ENCODE assay signal across 7 cellular contexts in genomic region chr2:190649035-190649797, GRCh38. TPM values are rescaled to one million over a fixed set of nuclear protein-coding genes. Genes with fewer than 3 reads are reported as not detected.
DNase-seq lines count a peak whose midpoint lies in the region; ATAC-seq and TF ChIP-seq lines count a peak whose summit lies in the region.

A gene with protein sequence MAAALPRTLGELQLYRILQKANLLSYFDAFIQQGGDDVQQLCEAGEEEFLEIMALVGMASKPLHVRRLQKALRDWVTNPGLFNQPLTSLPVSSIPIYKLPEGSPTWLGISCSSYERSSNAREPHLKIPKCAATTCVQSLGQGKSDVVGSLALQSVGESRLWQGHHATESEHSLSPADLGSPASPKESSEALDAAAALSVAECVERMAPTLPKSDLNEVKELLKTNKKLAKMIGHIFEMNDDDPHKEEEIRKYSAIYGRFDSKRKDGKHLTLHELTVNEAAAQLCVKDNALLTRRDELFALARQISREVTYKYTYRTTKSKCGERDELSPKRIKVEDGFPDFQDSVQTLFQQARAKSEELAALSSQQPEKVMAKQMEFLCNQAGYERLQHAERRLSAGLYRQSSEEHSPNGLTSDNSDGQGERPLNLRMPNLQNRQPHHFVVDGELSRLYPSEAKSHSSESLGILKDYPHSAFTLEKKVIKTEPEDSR (plus strand): TSS chr2:190649083. CDS start chr2:190659177, 10,094 bp downstream.

- H3K27me3 ChIP-seq in endodermal cell (ENCODE audit: control insufficient read depth, insufficient read depth, low read length, poor library complexity, severe bottlenecking) (no peaks in the 10 kb centered on the region), mucosa of rectum (ENCODE audit: control insufficient read depth in 2 of 2, insufficient read depth in 2 of 2, low read length in 2 of 2) (no peaks in the 10 kb centered on the region)

- H3K4me3 ChIP-seq in endodermal cell (ENCODE audit: low read length) = peak within 1 kb of the TSS; percentile 90
- peak within 1 kb of the TSS; percentile 81 to 96 for H3K4me3 ChIP-seq in mucosa of rectum (ENCODE audit: low read length in 2 of 2)

- H3K4me1 Mint-ChIP-seq in endodermal cell = peaks cover 9% of the 10 kb centered on the region

- H3K27ac ChIP-seq in endodermal cell (ENCODE audit: low read depth, low read length) = peak within 1 kb of the TSS; percentile 64
- peak within 1 kb of the TSS; percentile 90 to 93 for H3K27ac ChIP-seq in mucosa of rectum (ENCODE audit: low read depth in 2 of 2, low read length in 2 of 2)

- H3K9ac ChIP-seq in endodermal cell (ENCODE audit: extremely low read depth, low read length, poor library complexity, severe bottlenecking) = peak within 1 kb of the TSS; percentile 58
- H3K9ac ChIP-seq in mucosa of rectum (ENCODE audit: low read depth in 1 of 2, low read length in 2 of 2) = peak within 1 kb of the TSS; percentile 83 to 88

- 0% methylated on average over 4 to 82 of the region's 95 CpGs for WGBS in endodermal cell (ENCODE audit: insufficient coverage in 1 of 2, insufficient read length in 1 of 2), 2 experiments

- H3K9me3 Mint-ChIP-seq in endodermal cell = no peaks in the 10 kb centered on the region

- ATAC-seq in GM18517 (IDR thresholded peaks at IDR 0.05; ENCODE audit: unreplicated experiment) (peak; percentile 34), HG02759 (IDR thresholded peaks at IDR 0.05; ENCODE audit: unreplicated experiment) (peak; percentile 56)

- H3K27me3 Mint-ChIP-seq in endodermal cell (ENCODE audit: insufficient read depth) = peaks cover 29% of the 10 kb centered on the region

- H3K4me1 ChIP-seq in endodermal cell (ENCODE audit: control insufficient read depth, insufficient read depth, low read length) (no peaks in the 10 kb centered on the region), mucosa of rectum (ENCODE audit: control insufficient read depth in 2 of 2, insufficient read depth in 2 of 2, low read length in 2 of 2) (peaks cover 3 to 4% of the 10 kb centered on the region in 2 donors)

- peak; percentile 60 for DNase-seq in NCI-H345 (lab: John Stamatoyannopoulos, UW)
- peak; percentile 49 to 64 for DNase-seq in activated CD8-positive, alpha-beta memory T cell treated with anti-CD3 and anti-CD28 coated beads for 4 hours (ENCODE audit: low read depth in 2 of 2)
- DNase-seq in endodermal cell = peak; percentile 81
- DNase-seq in stimulated activated CD8-positive, alpha-beta memory T cell treated with anti-CD3 and anti-CD28 coated beads, Interleukin-4, amount 100 ng/mL, for 48 hours = peak; percentile 74

- peak within 1 kb of the TSS; percentile 75 for H3K4me3 Mint-ChIP-seq in endodermal cell

- H3K36me3 Mint-ChIP-seq in endodermal cell (ENCODE audit: low read depth) = no peaks in the 10 kb centered on the region

- H3K9me3 ChIP-seq in endodermal cell (ENCODE audit: control insufficient read depth, low read length) (no peaks in the 10 kb centered on the region), mucosa of rectum (ENCODE audit: control insufficient read depth in 2 of 2, low read length in 2 of 2) (no peaks in the 10 kb centered on the region)

- TF ChIP-seq CTCF in endodermal cell (conservative IDR thresholded peaks at IDR 0.05) = no peak

- H3K27ac Mint-ChIP-seq in endodermal cell = peak within 1 kb of the TSS; percentile 28

- H3K36me3 ChIP-seq in endodermal cell (ENCODE audit: control insufficient read depth, insufficient read depth, low read length) (no peaks in the 10 kb centered on the region), mucosa of rectum (ENCODE audit: control insufficient read depth in 2 of 2, insufficient read depth in 2 of 2, low read length in 2 of 2) (no peaks in the 10 kb centered on the region)

RNA-seq across cellular contexts. Expression of the gene that starts here (rescaled TPM):
- total RNA-seq in endodermal cell = 10 to 100 TPM; 21.7 to 36.1 TPM
- 41.1 TPM for polyA plus RNA-seq in endodermal cell (2013, experiment 1 of 2)
- polyA plus RNA-seq in endodermal cell (2013, experiment 2 of 2) = 42.3 TPM

Comparison
In these comparisons a context has a peak if more than half of its experiments do, and no peak if none do; other contexts are left out.
1. Peak in every context shown above with its lines: DNase-seq, ATAC-seq, H3K4me3 ChIP-seq and H3K27ac ChIP-seq.